ENCODE assay signal across 1 cellular context in the genomic region with DNA sequence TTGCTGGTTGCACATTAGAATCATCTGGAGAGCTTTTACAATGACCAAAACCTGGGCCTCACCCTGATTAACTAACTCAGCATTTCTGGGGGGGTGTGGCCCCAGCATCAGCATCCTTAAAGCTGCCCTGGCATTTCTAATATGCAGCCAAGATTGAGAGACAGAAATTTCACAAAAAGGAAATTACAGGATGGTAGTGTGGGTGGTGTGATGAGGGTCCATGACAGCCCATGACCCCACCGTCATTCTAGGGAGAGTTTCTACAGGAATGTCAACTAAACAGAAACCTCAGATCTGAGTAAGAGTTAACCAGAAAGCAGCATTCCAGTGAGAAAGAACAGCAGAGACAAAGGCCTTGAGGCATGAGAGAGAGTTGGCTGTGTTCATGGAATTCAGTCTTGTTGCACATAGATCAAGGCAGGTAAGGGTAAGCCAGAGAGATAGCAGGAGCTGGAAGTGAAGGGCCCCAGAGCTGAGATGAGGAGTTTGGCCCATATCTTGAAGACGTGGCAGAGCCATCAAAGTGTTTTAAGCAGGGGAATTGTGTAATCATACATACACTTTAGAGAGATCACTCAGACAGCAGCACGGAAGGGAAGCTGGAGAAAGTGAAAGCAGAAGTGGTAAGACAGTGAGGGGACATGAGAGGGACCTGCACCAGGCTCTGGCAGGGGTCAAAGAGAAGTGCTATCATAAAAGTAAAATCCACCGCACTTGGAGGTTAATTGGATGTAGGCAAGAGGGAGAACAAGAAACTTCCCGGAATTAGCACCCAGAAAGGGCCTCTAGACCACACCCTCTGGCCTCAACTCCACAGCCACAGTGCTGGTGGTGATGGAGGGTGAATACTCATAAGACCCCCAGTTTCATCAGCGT.
TF ChIP-seq lines count a peak whose summit lies in the region.

No MANE protein-coding gene starts in this region.

TF ChIP-seq in H1, 55 proteins besides CTCF, POLR2A, EP300 and RAD21:
- TF ChIP-seq SP4 (IDR thresholded peaks at IDR 0.05; ENCODE audit: low read length): no peak
- TF ChIP-seq JUN (IDR thresholded peaks at IDR 0.05; ENCODE audit: low read depth, low read length): no peak
- no peak for TF ChIP-seq CHD2 (IDR thresholded peaks at IDR 0.05; ENCODE audit: low read length)
- TF ChIP-seq PHF8 (conservative IDR thresholded peaks at IDR 0.05; ENCODE audit: low read depth, low read length): no peak
